14 cellular contexts compared by ENCODE assay signal in the genomic region with DNA sequence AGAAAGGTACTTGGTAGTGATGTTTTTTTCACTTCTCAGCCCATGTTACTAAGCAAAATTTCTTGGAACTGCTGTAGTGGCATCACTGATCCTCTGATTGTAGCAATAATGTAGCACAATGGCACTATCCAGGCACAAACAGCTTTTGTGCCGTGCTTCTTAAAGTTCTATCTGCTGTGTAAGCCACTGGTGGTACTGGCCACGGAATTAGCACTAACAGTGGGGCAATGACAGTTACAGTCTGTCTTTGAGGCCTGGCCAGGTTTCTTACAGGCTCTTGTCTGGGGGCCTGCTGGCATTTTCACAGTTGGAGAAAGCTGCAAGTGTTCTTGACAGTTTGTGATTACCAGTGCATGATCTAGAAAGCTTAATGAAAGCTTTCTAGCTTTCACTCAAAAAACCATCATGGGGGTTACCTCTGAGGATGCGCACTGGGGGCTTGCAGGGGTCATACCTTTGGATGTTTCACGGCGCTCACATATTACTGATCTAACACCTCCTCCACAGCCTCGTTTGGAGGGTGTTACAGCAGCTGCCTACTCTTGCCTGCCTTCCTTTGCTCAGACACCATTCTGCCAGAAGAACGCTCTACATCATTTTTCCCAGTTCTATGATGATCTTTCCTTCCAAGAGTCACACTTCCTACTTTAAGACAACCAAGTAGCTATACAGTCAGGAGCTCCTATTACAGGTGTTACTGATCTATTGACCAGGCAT. TPM values are rescaled to one million over a fixed set of nuclear protein-coding genes. Genes with fewer than 3 reads are reported as not detected.
DNase-seq lines count a peak whose midpoint lies in the region; ATAC-seq and TF ChIP-seq lines count a peak whose summit lies in the region.
"Had no signal": no experiment of that assay in that cellular context is flagged by ENCODE, and none has a peak within 500 bp of the region (broad histone marks: within the 10 kb centered on the region; RNA-seq: fewer than 3 reads in every experiment).

No MANE protein-coding gene starts in this region.

- TF ChIP-seq CTCF in OCI-LY1 (IDR thresholded peaks at IDR 0.05; ENCODE audit: low read length) (no peak), foreskin fibroblast (IDR thresholded peaks at IDR 0.05; ENCODE audit: low read depth, low read length) (no peak)

- H2AFZ ChIP-seq in OCI-LY1 (ENCODE audit: low read length) (no peak overlapping the region), trophoblast cell (ENCODE audit: insufficient read depth, low read length, poor library complexity) (no peak overlapping the region)

- H3K18ac ChIP-seq in trophoblast cell (ENCODE audit: low read length): no peak overlapping the region

- H2AK5ac ChIP-seq in trophoblast cell (ENCODE audit: low read length): no peak overlapping the region

- no peaks in the 10 kb centered on the region for H3K27me3 ChIP-seq in CD8-positive, alpha-beta memory T cell (ENCODE audit: insufficient read depth, low read length, poor library complexity, severe bottlenecking)
- H3K27me3 ChIP-seq in OCI-LY1 (ENCODE audit: insufficient read depth, low read length) (no peaks in the 10 kb centered on the region), trophoblast cell (ENCODE audit: insufficient read depth, low read length) (no peaks in the 10 kb centered on the region)
- H3K27me3 ChIP-seq: cardiac muscle cell, stomach had no signal

- H3K4me2 ChIP-seq in OCI-LY1 (ENCODE audit: low read length): no peak overlapping the region
- H3K4me2 ChIP-seq in trophoblast cell (ENCODE audit: low read length): no peak overlapping the region

- H3K9ac ChIP-seq in OCI-LY1 (ENCODE audit: low read length): no peak overlapping the region
- H3K9ac ChIP-seq in trophoblast cell (ENCODE audit: low read length): no peak overlapping the region

- H2BK120ac ChIP-seq in trophoblast cell (ENCODE audit: insufficient read depth, low read length, poor library complexity): no peak overlapping the region

- WGBS in adipose tissue, 3 donors: 78 to 91% (median 90%) methylated on average over 7 of the region's 7 CpGs
- no CpG with 5 or more reads among the region's 7 CpGs for WGBS in trophoblast cell (ENCODE audit: extremely low coverage, insufficient coverage, insufficient read length)

- no peak overlapping the region for H4K8ac ChIP-seq in trophoblast cell (ENCODE audit: low read depth, low read length)

- no peak overlapping the region for H2BK5ac ChIP-seq in trophoblast cell (ENCODE audit: low read depth, low read length, poor library complexity)

- no peak overlapping the region for H3K14ac ChIP-seq in trophoblast cell (ENCODE audit: low read length)

- H3K9me2 ChIP-seq in OCI-LY1 (ENCODE audit: low read depth, low read length): no peaks in the 10 kb centered on the region

- peaks cover 3% of the 10 kb centered on the region for H3K79me1 ChIP-seq in trophoblast cell (ENCODE audit: low read length)

- H3K36me3 ChIP-seq in CD8-positive, alpha-beta memory T cell (ENCODE audit: insufficient read depth, low read length): peaks cover 79% of the 10 kb centered on the region
- H3K36me3 ChIP-seq in OCI-LY1 (ENCODE audit: insufficient read depth, low read length) (peaks cover 49% of the 10 kb centered on the region; the same call in 1 of the 2 replicates), trophoblast cell (ENCODE audit: control insufficient read depth in 1 of 2, insufficient read depth in 2 of 2, low read length in 2 of 2) (peaks cover 15 to 35% of the 10 kb centered on the region in 2 experiments)
- H3K36me3 ChIP-seq: cardiac muscle cell had no signal

- H2BK12ac ChIP-seq in trophoblast cell (ENCODE audit: low read length): peak overlapping the region; percentile 7

- no peak overlapping the region for H4K91ac ChIP-seq in trophoblast cell (ENCODE audit: low read depth, low read length)

- H3K79me2 ChIP-seq in OCI-LY1 (ENCODE audit: insufficient read depth, low read length) (no peaks in the 10 kb centered on the region), trophoblast cell (ENCODE audit: control insufficient read depth, insufficient read depth, low read length, poor library complexity) (peaks cover 2% of the 10 kb centered on the region)

- H3K4me3 Mint-ChIP-seq in CD8-positive, alpha-beta memory T cell: peak overlapping the region in 6 of 7 donors; percentile 61 to 85 (median 80)

- H3F3A ChIP-seq in OCI-LY1 (ENCODE audit: insufficient read depth, low read length): no peaks in the 10 kb centered on the region

- POLR2A ChIA-PET in CD8-positive, alpha-beta memory T cell (lab: Charles Lee): interaction anchor here (1.0 to 1.9 kb wide), 5 partner anchors 64 to 161 kb away, joined by 3 to 7 read pairs (median 3); no protein-coding TSS in a partner anchor

- no peak overlapping the region for H3K4ac ChIP-seq in trophoblast cell (ENCODE audit: low read depth, low read length)

- DNase-seq in CD8-positive, alpha-beta memory T cell: no peak
- DNase-seq in trophoblast cell: no peak
- no peak for DNase-seq in T1000 (lab: John Stamatoyannopoulos, UW)
- no peak for DNase-seq in foreskin fibroblast
- DNase-seq: HCEC 1CT, mesendoderm, NCI-H1930, stomach had no signal

- H3K27me3 Mint-ChIP-seq in CD8-positive, alpha-beta memory T cell: peaks cover 0 to 2% of the 10 kb centered on the region in 2 donors
- H3K27me3 Mint-ChIP-seq: progenitor cell of endocrine pancreas had no signal

- peaks cover 20 to 99% (median 49%) of the 10 kb centered on the region in 3 donors for H3K36me3 Mint-ChIP-seq in CD8-positive, alpha-beta memory T cell

- no peak overlapping the region for H4K12ac ChIP-seq in trophoblast cell (ENCODE audit: low read depth, low read length)

- CTCF ChIA-PET in CD8-positive, alpha-beta memory T cell (lab: Charles Lee): interaction anchor here (0.8 to 7.1 kb wide), 18 partner anchors 9 to 227 kb away, joined by 3 to 131 read pairs (median 9); a partner anchor contains a TSS

- H4K20me1 ChIP-seq in OCI-LY1 (ENCODE audit: insufficient read depth, low read length): no peaks in the 10 kb centered on the region

- H3K4me1 ChIP-seq in CD8-positive, alpha-beta memory T cell (ENCODE audit: insufficient read depth, low read length): peaks cover 66% of the 10 kb centered on the region
- H3K4me1 ChIP-seq in OCI-LY1 (ENCODE audit: insufficient read depth, low read length, severe bottlenecking) (peaks cover 67% of the 10 kb centered on the region), trophoblast cell (ENCODE audit: control insufficient read depth in 1 of 2, insufficient read depth in 2 of 2, low read length in 2 of 2) (peaks cover 3 to 4% of the 10 kb centered on the region in 2 experiments)

- peak overlapping the region; percentile 22 for H3K4me3 ChIP-seq in CD8-positive, alpha-beta memory T cell (ENCODE audit: low read length)
- H3K4me3 ChIP-seq in OCI-LY1 (ENCODE audit: low read depth, low read length, poor library complexity, severe bottlenecking) (no peak overlapping the region), trophoblast cell (ENCODE audit: low read depth, low read length) (no peak overlapping the region), foreskin fibroblast (ENCODE audit: low read depth in 1 of 2, low read length in 2 of 2) (no peak overlapping the region)
- H3K4me3 ChIP-seq: cardiac muscle cell, stomach had no signal

- no peaks in the 10 kb centered on the region for H3K9me3 Mint-ChIP-seq in CD8-positive, alpha-beta memory T cell

- no peak for ATAC-seq in GM19035 (IDR thresholded peaks at IDR 0.05; ENCODE audit: unreplicated experiment)

- no peaks in the 10 kb centered on the region for H3K9me3 ChIP-seq in CD8-positive, alpha-beta memory T cell (ENCODE audit: low read length)
- H3K9me3 ChIP-seq in OCI-LY1 (ENCODE audit: low read length) (no peaks in the 10 kb centered on the region), trophoblast cell (ENCODE audit: insufficient read depth, low read depth, low read length) (no peaks in the 10 kb centered on the region)
- H3K9me3 ChIP-seq: stomach had no signal

- H3K27ac ChIP-seq in CD8-positive, alpha-beta memory T cell (ENCODE audit: low read depth, low read length): no peak overlapping the region
- H3K27ac ChIP-seq in OCI-LY1 (ENCODE audit: low read depth, low read length, poor library complexity, severe bottlenecking): peak overlapping the region; percentile 76
- H3K27ac ChIP-seq in adipose tissue (ENCODE audit: low read depth, low read length): peak overlapping the region; percentile 16
- no peak overlapping the region for H3K27ac ChIP-seq in trophoblast cell (ENCODE audit: low read depth, low read length)
- H3K27ac ChIP-seq: cardiac muscle cell had no signal

- H3K23ac ChIP-seq in trophoblast cell (ENCODE audit: low read length): no peak overlapping the region

- peaks cover 66 to 72% (median 67%) of the 10 kb centered on the region in 3 donors for H3K4me1 Mint-ChIP-seq in CD8-positive, alpha-beta memory T cell

- H3K27ac Mint-ChIP-seq in CD8-positive, alpha-beta memory T cell: peak overlapping the region; percentile 80 to 95 (median 90)
- H3K27ac Mint-ChIP-seq: progenitor cell of endocrine pancreas had no signal

RNA-seq across cellular contexts. Expression of a gene that starts 58.4 kb away (rescaled TPM):
- total RNA-seq in CD8-positive, alpha-beta memory T cell: under 1 TPM in 1 of 2 experiments, not detected in 1; 0.55 TPM
- polyA plus RNA-seq in CD8-positive, alpha-beta memory T cell: 0.78 TPM
- polyA plus RNA-seq in adipose tissue: not detected
- polyA plus RNA-seq in trophoblast cell (2013): 0.07 TPM in 1 of 2 replicates, not detected in the other
- total RNA-seq: cardiac muscle cell, progenitor cell of endocrine pancreas, stomach had no signal
- polyA plus RNA-seq: cardiac muscle cell, esophagus, stomach had no signal

Comparison
In these comparisons a context has a peak if more than half of its experiments do, and no peak if none do; other contexts are left out.
1. H3K27ac ChIP-seq: peak in OCI-LY1 (single experiment) and adipose tissue (single experiment); none in CD8-positive, alpha-beta memory T cell (single experiment) and trophoblast cell (single experiment).